Comparison of ENCODE assay signal across 11 cellular contexts in genomic region chr5:132807163-132807838, GRCh38. TPM values are rescaled to one million over a fixed set of nuclear protein-coding genes. Genes with fewer than 3 reads are reported as not detected.
DNase-seq lines count a peak whose midpoint lies in the region; ATAC-seq and TF ChIP-seq lines count a peak whose summit lies in the region.
"Had no signal": no experiment of that assay in that cellular context is flagged by ENCODE, and none has a peak within 500 bp of the region (broad histone marks: within the 10 kb centered on the region; RNA-seq: fewer than 3 reads in every experiment).

No MANE protein-coding gene starts in this region.

- H3K79me1 ChIP-seq in mesenchymal stem cell (replicated peaks; ENCODE audit: low read length, poor library complexity, severe bottlenecking) = no peaks in the 10 kb centered on the region

- no peak for ATAC-seq in GM19324 (IDR thresholded peaks at IDR 0.05; ENCODE audit: low FRiP score, unreplicated experiment)
- no peak for ATAC-seq in HG03571 (IDR thresholded peaks at IDR 0.05; ENCODE audit: unreplicated experiment)
- no peak for ATAC-seq in HG02938 (IDR thresholded peaks at IDR 0.05; ENCODE audit: unreplicated experiment)
- ATAC-seq in esophagus mucosa = no peak
- ATAC-seq: left cardiac atrium had no signal

- H3K36me3 ChIP-seq in BE2C (no peaks in the 10 kb centered on the region), mesenchymal stem cell (ENCODE audit: control insufficient read depth in 1 of 2, insufficient read depth in 2 of 2, low read depth in 1 of 2, low read length in 2 of 2) (no peaks in the 10 kb centered on the region)

- no peak overlapping the region for H3K4ac ChIP-seq in mesenchymal stem cell (ENCODE audit: low read depth in 1 of 2, low read length in 2 of 2)

- WGBS in mesenchymal stem cell = 66% methylated on average over 12 of the region's 12 CpGs

- DNase-seq in BE2C = peak; percentile 69
- DNase-seq in HFF-Myc (ENCODE audit: extremely low read depth, low read depth) = no peak
- peak in 32 of 58 donors; percentile 28 to 76 (median 48) for DNase-seq in anterior cingulate cortex (lab: John Stamatoyannopoulos, UW)
- DNase-seq in mesenchymal stem cell = peak; percentile 15
- DNase-seq: DMS79, left cardiac atrium had no signal

- H3K9me3 ChIP-seq in BE2C (no peaks in the 10 kb centered on the region), mesenchymal stem cell (ENCODE audit: control insufficient read depth, low read length) (no peaks in the 10 kb centered on the region)

- peaks cover 16% of the 10 kb centered on the region for H3K4me1 ChIP-seq in BE2C
- no peaks in the 10 kb centered on the region for H3K4me1 ChIP-seq in mesenchymal stem cell (ENCODE audit: control insufficient read depth, insufficient read depth, low read depth, low read length)

- TF ChIP-seq CTCF in BE2C (IDR thresholded peaks at IDR 0.05; ENCODE audit: low read depth, low read length) = peak; percentile 61
- peak; percentile 28 for TF ChIP-seq CTCF in HFF-Myc (IDR thresholded peaks at IDR 0.05; ENCODE audit: low read depth, low read length, missing control alignments)

- H4K91ac ChIP-seq in mesenchymal stem cell (ENCODE audit: low read length) = no peak overlapping the region

- H2BK120ac ChIP-seq in mesenchymal stem cell (ENCODE audit: low read depth, low read length) = no peak overlapping the region

- no peak overlapping the region for H3K14ac ChIP-seq in mesenchymal stem cell (ENCODE audit: low read length in 2 of 2)

- no peak overlapping the region for H3K23ac ChIP-seq in mesenchymal stem cell (ENCODE audit: low read length in 2 of 2)

- H2BK12ac ChIP-seq in mesenchymal stem cell (ENCODE audit: low read length in 2 of 2) = no peak overlapping the region

- H2AK5ac ChIP-seq in mesenchymal stem cell (ENCODE audit: low read length, severe bottlenecking) = no peak overlapping the region

- no peak overlapping the region for H3K9ac ChIP-seq in mesenchymal stem cell (ENCODE audit: low read length)
- H3K9ac ChIP-seq: KMS-11 had no signal

- no peak overlapping the region for H3K18ac ChIP-seq in mesenchymal stem cell (ENCODE audit: low read depth in 1 of 2, low read length in 2 of 2)

- no peak overlapping the region for H2BK15ac ChIP-seq in mesenchymal stem cell (ENCODE audit: low read depth, poor library complexity, severe bottlenecking)

- H3K4me3 ChIP-seq in BE2C (ENCODE audit: low read depth, low read length) (no peak overlapping the region), HFF-Myc (replicated peaks; ENCODE audit: low read depth, low read length) (no peak overlapping the region), mesenchymal stem cell (ENCODE audit: insufficient read depth in 1 of 2, low read depth in 1 of 2, low read length in 2 of 2) (no peak overlapping the region)

- no peak overlapping the region for H2AFZ ChIP-seq in mesenchymal stem cell (ENCODE audit: low read depth, low read length)

- no peak overlapping the region for H3K27ac ChIP-seq in mesenchymal stem cell (ENCODE audit: low read length, poor library complexity, severe bottlenecking)
- H3K27ac ChIP-seq: KMS-11 had no signal

- H2BK5ac ChIP-seq in mesenchymal stem cell (ENCODE audit: low read depth, low read length, poor library complexity, severe bottlenecking) = no peak overlapping the region

- peak overlapping the region; percentile 47 for H4K8ac ChIP-seq in mesenchymal stem cell (ENCODE audit: low read length)

- no peak overlapping the region for H3K4me2 ChIP-seq in mesenchymal stem cell (ENCODE audit: low read length, poor library complexity, severe bottlenecking)
- H3K4me2 ChIP-seq: KMS-11 had no signal

- H3K27me3 ChIP-seq in BE2C (no peaks in the 10 kb centered on the region), mesenchymal stem cell (ENCODE audit: control insufficient read depth in 1 of 2, insufficient read depth in 1 of 2, low read length in 2 of 2) (peaks cover 16 to 40% of the 10 kb centered on the region in 2 experiments)

RNA-seq across cellular contexts. Expression of gene SOWAHA, which starts 5.8 kb away (rescaled TPM):
- not detected for polyA plus RNA-seq in BE2C (2012; ENCODE audit: insufficient read depth, insufficient read length, low read depth)
- 0.01 TPM for polyA plus RNA-seq in mesenchymal stem cell (2013, experiment 1 of 2)
- 0.04 TPM for polyA plus RNA-seq in mesenchymal stem cell (2013, experiment 2 of 2)
- total RNA-seq in esophagus mucosa = 0.04 TPM

RNA-seq across cellular contexts. Expression of gene SHROOM1, which starts 23.1 kb away (rescaled TPM):
- polyA plus RNA-seq in BE2C (2012; ENCODE audit: insufficient read depth, insufficient read length, low read depth) = 1.9 TPM
- polyA plus RNA-seq in mesenchymal stem cell (2013, experiment 1 of 2) = 8.7 TPM
- polyA plus RNA-seq in mesenchymal stem cell (2013, experiment 2 of 2) = 10.3 TPM
- total RNA-seq in esophagus mucosa = 6.9 TPM

RNA-seq across cellular contexts. Expression of gene SEPTIN8, which starts 30.3 kb away (rescaled TPM):
- 34.7 TPM for polyA plus RNA-seq in BE2C (2012; ENCODE audit: insufficient read depth, insufficient read length, low read depth)
- 56.6 TPM for polyA plus RNA-seq in mesenchymal stem cell (2013, experiment 1 of 2)
- 56.6 TPM for polyA plus RNA-seq in mesenchymal stem cell (2013, experiment 2 of 2)
- total RNA-seq in esophagus mucosa = 46.0 TPM

RNA-seq across cellular contexts. Expression of gene GDF9, which starts 59.0 kb away (rescaled TPM):
- polyA plus RNA-seq in BE2C (2012; ENCODE audit: insufficient read depth, insufficient read length, low read depth) = 3.0 TPM
- polyA plus RNA-seq in mesenchymal stem cell (2013, experiment 1 of 2) = 0.01 TPM
- polyA plus RNA-seq in mesenchymal stem cell (2013, experiment 2 of 2) = 0.08 TPM
- 0.36 TPM for total RNA-seq in esophagus mucosa

RNA-seq across cellular contexts. Expression of gene UQCRQ, which starts 59.1 kb away (rescaled TPM):
- 803 TPM for polyA plus RNA-seq in BE2C (2012; ENCODE audit: insufficient read depth, insufficient read length, low read depth)
- polyA plus RNA-seq in mesenchymal stem cell (2013, experiment 1 of 2) = 773 TPM
- 885 TPM for polyA plus RNA-seq in mesenchymal stem cell (2013, experiment 2 of 2)
- 509 TPM for total RNA-seq in esophagus mucosa
